In the genomic region with DNA sequence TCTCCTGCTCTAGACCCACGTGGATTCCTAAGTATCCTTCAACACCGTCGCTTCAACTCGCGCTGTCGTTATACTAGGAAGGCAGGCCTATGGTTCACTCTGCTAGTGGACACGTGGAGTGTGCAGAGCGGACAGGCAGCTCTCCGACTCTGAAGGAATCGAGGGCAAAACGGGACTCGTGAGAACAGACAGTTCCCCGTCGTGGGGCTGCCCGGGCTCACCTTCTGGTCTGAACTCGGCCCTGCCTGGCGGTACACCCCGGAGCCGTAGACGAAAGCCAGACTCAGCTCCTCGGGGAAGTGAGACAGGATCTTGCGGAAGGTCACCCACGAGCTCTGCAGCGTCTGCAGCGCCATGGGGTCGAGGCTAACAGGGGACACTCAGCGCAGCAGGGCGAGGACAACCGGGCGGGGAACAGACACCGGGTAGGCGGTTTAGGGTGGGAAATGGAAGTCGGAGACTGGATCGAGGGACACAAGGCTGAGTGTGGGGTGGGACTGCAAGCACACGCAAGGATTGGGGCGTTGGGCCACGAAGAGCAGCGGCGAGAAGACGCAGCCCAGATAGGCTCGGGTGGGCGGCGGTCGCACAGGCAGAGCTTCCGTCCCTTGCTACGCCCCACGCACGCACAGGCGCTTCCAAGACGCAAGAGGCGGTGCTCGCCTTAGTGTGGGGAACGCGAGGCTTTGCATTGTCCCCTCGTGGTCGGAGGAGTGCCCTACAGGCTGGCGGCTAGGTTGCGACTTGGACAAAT, we compare ENCODE assay signal across 8 cellular contexts. TPM values are rescaled to one million over a fixed set of nuclear protein-coding genes. Genes with fewer than 3 reads are reported as not detected.
DNase-seq lines count a peak whose midpoint lies in the region; ATAC-seq and TF ChIP-seq lines count a peak whose summit lies in the region.

Gene TAMM41 (minus strand): TSS at position 605 of the 754 bp plus-strand sequence. CDS start 249 bp downstream, at position 356.

- H3K27me3 ChIP-seq in liver (ENCODE audit: control insufficient read depth in 4 of 4, insufficient read depth in 4 of 4, low read length in 3 of 4), result no peaks in the 10 kb centered on the region

- H3K4me1 ChIP-seq in liver (ENCODE audit: control insufficient read depth in 4 of 4, insufficient read depth in 4 of 4, low read length in 3 of 4), result peaks cover 0 to 17% (median 13%) of the 10 kb centered on the region in 4 donors

- under 1% methylated on average over 58 of the region's 58 CpGs for WGBS in liver

- DNase-seq in GM19240 (ENCODE audit: insufficient read length, low spot score) (peak; percentile 90), NCI-H526 treated with DMSO at 0.1 percent for 48 hours (lab: John Stamatoyannopoulos, UW) (peak; percentile 85), dermis blood vessel endothelial cell (peak; percentile 94)
- peak; percentile 82 to 86 for DNase-seq in activated CD4-positive, alpha-beta T cell treated with anti-CD3 and anti-CD28 coated beads, Interleukin-2, amount 50 U/mL, for 24 hours (ENCODE audit: low read depth in 1 of 2, low spot score in 1 of 2)
- DNase-seq in stimulated activated CD4-positive, alpha-beta T cell treated with anti-CD3 and anti-CD28 coated beads, Interleukin-4, amount 100 ng/mL, for 24 hours, result peak; percentile 93

- TF ChIP-seq CTCF in C4-2B (conservative IDR thresholded peaks at IDR 0.05), result peak; percentile 91
- TF ChIP-seq CTCF in liver (IDR thresholded peaks at IDR 0.05; ENCODE audit: low read depth, low read length, missing input control), result peak; percentile 85

- H3K4me3 ChIP-seq in liver (ENCODE audit: low read depth in 1 of 3, low read length in 3 of 3), result peak within 1 kb of the TSS; percentile 73 to 95 (median 80)

- ATAC-seq in HG03460 (IDR thresholded peaks at IDR 0.05; ENCODE audit: unreplicated experiment), result peak; percentile 100

- no peaks in the 10 kb centered on the region for H3K9me3 ChIP-seq in liver (ENCODE audit: control insufficient read depth in 4 of 4, low read length in 3 of 4)

- peak; percentile 42 to 72 for TF ChIP-seq RAD21 in liver (IDR thresholded peaks at IDR 0.05)

- H3K9ac ChIP-seq in liver (ENCODE audit: low read depth in 1 of 2, low read length in 2 of 2), result peak within 1 kb of the TSS; percentile 58 to 64

- peak within 1 kb of the TSS; percentile 83 for H3K27ac ChIP-seq in C4-2B
- H3K27ac ChIP-seq in liver (ENCODE audit: low read depth in 1 of 2, low read length in 2 of 2), result peak within 1 kb of the TSS; percentile 52 to 91

- H3K36me3 ChIP-seq in liver (ENCODE audit: control insufficient read depth in 4 of 4, insufficient read depth in 3 of 4, low read depth in 1 of 4, low read length in 3 of 4), result peaks cover 2 to 17% (median 11%) of the 10 kb centered on the region in 4 donors

TF ChIP-seq in liver, 16 proteins besides CTCF, POLR2A, EP300 and RAD21:
- peak; percentile 44 to 66 for TF ChIP-seq RXRA (IDR thresholded peaks at IDR 0.05)
- peak in 1 of 2 donors; percentile 67 for TF ChIP-seq JUND (IDR thresholded peaks at IDR 0.05)
- no peak for TF ChIP-seq HNF4G (IDR thresholded peaks at IDR 0.05)
- peak; percentile 33 for TF ChIP-seq NR2F2 (IDR thresholded peaks at IDR 0.05)
- no peak for TF ChIP-seq FOXA1 (IDR thresholded peaks at IDR 0.05)
- peak; percentile 79 for TF ChIP-seq MAX (IDR thresholded peaks at IDR 0.05)
- TF ChIP-seq, protein P1, sequence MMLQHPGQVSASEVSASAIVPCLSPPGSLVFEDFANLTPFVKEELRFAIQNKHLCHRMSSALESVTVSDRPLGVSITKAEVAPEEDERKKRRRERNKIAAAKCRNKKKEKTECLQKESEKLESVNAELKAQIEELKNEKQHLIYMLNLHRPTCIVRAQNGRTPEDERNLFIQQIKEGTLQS (IDR thresholded peaks at IDR 0.05), result no peak
- no peak for TF ChIP-seq EGR1 (IDR thresholded peaks at IDR 0.05; ENCODE audit: low read depth in 2 of 2)
- TF ChIP-seq, protein P2, sequence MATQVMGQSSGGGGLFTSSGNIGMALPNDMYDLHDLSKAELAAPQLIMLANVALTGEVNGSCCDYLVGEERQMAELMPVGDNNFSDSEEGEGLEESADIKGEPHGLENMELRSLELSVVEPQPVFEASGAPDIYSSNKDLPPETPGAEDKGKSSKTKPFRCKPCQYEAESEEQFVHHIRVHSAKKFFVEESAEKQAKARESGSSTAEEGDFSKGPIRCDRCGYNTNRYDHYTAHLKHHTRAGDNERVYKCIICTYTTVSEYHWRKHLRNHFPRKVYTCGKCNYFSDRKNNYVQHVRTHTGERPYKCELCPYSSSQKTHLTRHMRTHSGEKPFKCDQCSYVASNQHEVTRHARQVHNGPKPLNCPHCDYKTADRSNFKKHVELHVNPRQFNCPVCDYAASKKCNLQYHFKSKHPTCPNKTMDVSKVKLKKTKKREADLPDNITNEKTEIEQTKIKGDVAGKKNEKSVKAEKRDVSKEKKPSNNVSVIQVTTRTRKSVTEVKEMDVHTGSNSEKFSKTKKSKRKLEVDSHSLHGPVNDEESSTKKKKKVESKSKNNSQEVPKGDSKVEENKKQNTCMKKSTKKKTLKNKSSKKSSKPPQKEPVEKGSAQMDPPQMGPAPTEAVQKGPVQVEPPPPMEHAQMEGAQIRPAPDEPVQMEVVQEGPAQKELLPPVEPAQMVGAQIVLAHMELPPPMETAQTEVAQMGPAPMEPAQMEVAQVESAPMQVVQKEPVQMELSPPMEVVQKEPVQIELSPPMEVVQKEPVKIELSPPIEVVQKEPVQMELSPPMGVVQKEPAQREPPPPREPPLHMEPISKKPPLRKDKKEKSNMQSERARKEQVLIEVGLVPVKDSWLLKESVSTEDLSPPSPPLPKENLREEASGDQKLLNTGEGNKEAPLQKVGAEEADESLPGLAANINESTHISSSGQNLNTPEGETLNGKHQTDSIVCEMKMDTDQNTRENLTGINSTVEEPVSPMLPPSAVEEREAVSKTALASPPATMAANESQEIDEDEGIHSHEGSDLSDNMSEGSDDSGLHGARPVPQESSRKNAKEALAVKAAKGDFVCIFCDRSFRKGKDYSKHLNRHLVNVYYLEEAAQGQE (IDR thresholded peaks at IDR 0.05), result no peak
- TF ChIP-seq HNF4A (conservative IDR thresholded peaks at IDR 0.05), result peak; percentile 20 to 44
- peak; percentile 45 for TF ChIP-seq SP1 (IDR thresholded peaks at IDR 0.05)
- TF ChIP-seq, protein P3, sequence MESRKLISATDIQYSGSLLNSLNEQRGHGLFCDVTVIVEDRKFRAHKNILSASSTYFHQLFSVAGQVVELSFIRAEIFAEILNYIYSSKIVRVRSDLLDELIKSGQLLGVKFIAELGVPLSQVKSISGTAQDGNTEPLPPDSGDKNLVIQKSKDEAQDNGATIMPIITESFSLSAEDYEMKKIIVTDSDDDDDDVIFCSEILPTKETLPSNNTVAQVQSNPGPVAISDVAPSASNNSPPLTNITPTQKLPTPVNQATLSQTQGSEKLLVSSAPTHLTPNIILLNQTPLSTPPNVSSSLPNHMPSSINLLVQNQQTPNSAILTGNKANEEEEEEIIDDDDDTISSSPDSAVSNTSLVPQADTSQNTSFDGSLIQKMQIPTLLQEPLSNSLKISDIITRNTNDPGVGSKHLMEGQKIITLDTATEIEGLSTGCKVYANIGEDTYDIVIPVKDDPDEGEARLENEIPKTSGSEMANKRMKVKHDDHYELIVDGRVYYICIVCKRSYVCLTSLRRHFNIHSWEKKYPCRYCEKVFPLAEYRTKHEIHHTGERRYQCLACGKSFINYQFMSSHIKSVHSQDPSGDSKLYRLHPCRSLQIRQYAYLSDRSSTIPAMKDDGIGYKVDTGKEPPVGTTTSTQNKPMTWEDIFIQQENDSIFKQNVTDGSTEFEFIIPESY (IDR thresholded peaks at IDR 0.05), result peak; percentile 73
- TF ChIP-seq GABPA (IDR thresholded peaks at IDR 0.05 in 1 of 2, conservative IDR thresholded peaks at IDR 0.05 in 1 of 2), result peak in 1 of 2 donors; percentile 73
- peak; percentile 5 for TF ChIP-seq FOXA2 (IDR thresholded peaks at IDR 0.05)
- peak; percentile 84 for TF ChIP-seq YY1 (IDR thresholded peaks at IDR 0.05)
- TF ChIP-seq TAF1 (conservative IDR thresholded peaks at IDR 0.05), result no peak
TF ChIP-seq in liver: peak in this region for 10.

RNA-seq across cellular contexts. Expression of gene TAMM41, which starts in this region (rescaled TPM):
- 5.4 and 7.0 TPM in 2 replicates for total RNA-seq in dermis blood vessel endothelial cell
- total RNA-seq in liver, result 1 to 10 TPM; 3.0 to 5.6 TPM
- polyA plus RNA-seq in liver, result 1 to 10 TPM; 4.5 to 8.7 TPM

Comparison
In these comparisons a context has a peak if more than half of its experiments do, and no peak if none do; other contexts are left out.
1. Peak in every context shown above with its lines: DNase-seq, ATAC-seq, H3K4me3 ChIP-seq and H3K27ac ChIP-seq.